Comparison of ENCODE assay signal across 8 cellular contexts in genomic region chr6:33620584-33621395, GRCh38. TPM values are rescaled to one million over a fixed set of nuclear protein-coding genes. Genes with fewer than 3 reads are reported as not detected.
A peak's percentile ranks its signal among the peaks of the same experiment; 100 is the strongest.
DNase-seq lines count a peak whose midpoint lies in the region; ATAC-seq, FAIRE-seq and TF ChIP-seq lines count a peak whose summit lies in the region.

Gene ITPR3, plus strand, starts transcription at chr6:33621322. Its CDS starts 281 bp downstream, at chr6:33621603.

- H3K36me3 ChIP-seq in MG63 = no peaks in the 10 kb centered on the region; the same call in 1 of the 2 replicates
- peaks cover 26% of the 10 kb centered on the region for H3K36me3 ChIP-seq in WERI-Rb-1
- peaks cover 2% of the 10 kb centered on the region for H3K36me3 ChIP-seq in bronchial epithelial cell (ENCODE audit: control insufficient read depth, insufficient read depth, low read length)

- FAIRE-seq in bronchial epithelial cell (lab: Jason Lieb, UNC) = no peak

- H3K27ac ChIP-seq in WERI-Rb-1 = peak within 1 kb of the TSS; percentile 79

- TF ChIP-seq CTCF in WERI-Rb-1 (IDR thresholded peaks at IDR 0.05; ENCODE audit: low read depth, low read length) (no peak), bronchial epithelial cell (IDR thresholded peaks at IDR 0.05; ENCODE audit: insufficient read depth, low read length, severe bottlenecking) (no peak)

- H3K9me3 ChIP-seq in MG63 (no peaks in the 10 kb centered on the region), WERI-Rb-1 (ENCODE audit: severe bottlenecking) (no peaks in the 10 kb centered on the region)

- H3K4me3 ChIP-seq in MG63 (peak within 1 kb of the TSS; percentile 64), WERI-Rb-1 (ENCODE audit: low read depth, low read length) (peak within 1 kb of the TSS; percentile 85), bronchial epithelial cell (ENCODE audit: low read depth, low read length) (peak within 1 kb of the TSS; percentile 89)

- DNase-seq in DMS79 (lab: John Stamatoyannopoulos, UW) = peak; percentile 57
- peak; percentile 56 for DNase-seq in MG63
- DNase-seq in WERI-Rb-1 = peak; percentile 82
- DNase-seq in bronchial epithelial cell (ENCODE audit: low read depth) = peak; percentile 67
- DNase-seq in left colon = peak; percentile 77 to 78
- DNase-seq in stimulated activated CD4-positive, alpha-beta T cell treated with anti-CD3 and anti-CD28 coated beads, Interleukin-4, amount 100 ng/mL, for 24 hours = peak; percentile 71
- no peak for DNase-seq in GF-D8 (lab: John Stamatoyannopoulos, UW)

- ATAC-seq in GM21786 (IDR thresholded peaks at IDR 0.05; ENCODE audit: unreplicated experiment) = peak; percentile 54
- ATAC-seq in left colon = peak; percentile 58

- intact Hi-C loops in left colon (cut with DNase I, micrococcal nuclease) = no loop called here

- H3K27me3 ChIP-seq in MG63 = no peaks in the 10 kb centered on the region
- no peaks in the 10 kb centered on the region for H3K27me3 ChIP-seq in WERI-Rb-1 (ENCODE audit: insufficient read depth, low read depth, severe bottlenecking)
- H3K27me3 ChIP-seq in bronchial epithelial cell (ENCODE audit: control insufficient read depth, insufficient read depth, low read length) = no peaks in the 10 kb centered on the region

RNA-seq across cellular contexts. Expression of gene ITPR3, which starts in this region (rescaled TPM):
- total RNA-seq in MG63 (2014; rRNA removed; shearing (Covaris generic); ENCODE audit: low replicate concordance) = 7.1 and 14.5 TPM in 2 replicates
- total RNA-seq in bronchial epithelial cell = 66.6 and 95.6 TPM in 2 replicates
- 100 to 1,000 TPM; 106 to 108 TPM for total RNA-seq in left colon
